Comparison of ENCODE assay signal across 6 cellular contexts in the genomic region with DNA sequence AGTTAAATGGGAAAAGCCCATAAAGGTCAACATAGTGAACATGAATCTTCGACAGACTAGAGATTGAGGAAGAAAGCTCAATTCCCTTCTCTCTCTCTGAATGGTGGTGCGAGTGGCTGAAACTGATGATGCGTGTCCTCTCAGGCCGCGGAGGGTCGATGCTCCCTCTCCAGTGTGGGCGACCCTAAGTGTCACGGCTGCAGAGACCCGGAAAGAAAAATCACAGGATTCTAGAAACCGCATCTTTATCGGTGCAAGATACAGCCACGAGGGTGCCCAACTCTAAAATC. TPM values are rescaled to one million over a fixed set of nuclear protein-coding genes. Genes with fewer than 3 reads are reported as not detected.
DNase-seq lines count a peak whose midpoint lies in the region; ATAC-seq and TF ChIP-seq lines count a peak whose summit lies in the region.

No MANE protein-coding gene starts in this region.

- H4K20me1 ChIP-seq in neural cell (ENCODE audit: insufficient read depth): no peaks in the 10 kb centered on the region

- TF ChIP-seq CTCF in brain microvascular endothelial cell (IDR thresholded peaks at IDR 0.05; ENCODE audit: low read depth, low read length, missing control alignments) (no peak), neural cell (IDR thresholded peaks at IDR 0.05; ENCODE audit: poor library complexity, severe bottlenecking) (no peak)

- DNase-seq in T-helper 2 cell treated with Interferon-gamma antibody and Interleukin-4, amounts not matched to agents 5 μg/mL and 100 μg/mL, for 36 hours (ENCODE audit: low spot score): no peak
- DNase-seq in T-helper 2 cell (no peak), brain microvascular endothelial cell (no peak), GOT3 (lab: John Stamatoyannopoulos, UW) (no peak)

- ATAC-seq in HG03139 (IDR thresholded peaks at IDR 0.05; ENCODE audit: unreplicated experiment): no peak

- H3K9me2 ChIP-seq in neural cell (ENCODE audit: insufficient read depth, low read length): no peaks in the 10 kb centered on the region

- H3K27ac Mint-ChIP-seq in T-helper 2 cell treated with Interferon-gamma antibody and Interleukin-4, amounts not matched to agents 5 μg/mL and 100 μg/mL, for 36 hours: peak overlapping the region; percentile 100

- H3K9me3 ChIP-seq in neural cell (ENCODE audit: low read length): no peaks in the 10 kb centered on the region

- TF ChIP-seq RAD21 in neural cell (conservative IDR thresholded peaks at IDR 0.05): no peak

- peaks cover 4% of the 10 kb centered on the region for H3K27me3 Mint-ChIP-seq in T-helper 2 cell treated with Interferon-gamma antibody and Interleukin-4, amounts not matched to agents 5 μg/mL and 100 μg/mL, for 36 hours (ENCODE audit: low read depth)

- peak overlapping the region; percentile 88 for H2AFZ ChIP-seq in neural cell (ENCODE audit: low read depth, low read length)

- H3K27me3 ChIP-seq in brain microvascular endothelial cell (replicated peaks) (no peaks in the 10 kb centered on the region), neural cell (ENCODE audit: insufficient read depth, low read depth, low read length) (no peaks in the 10 kb centered on the region)

- peak overlapping the region; percentile 83 for H3K9ac ChIP-seq in neural cell (ENCODE audit: low read length)

- peak overlapping the region; percentile 73 for H3K4me2 ChIP-seq in neural cell (ENCODE audit: low read length)

- H3K27ac ChIP-seq in brain microvascular endothelial cell (peak overlapping the region; percentile 98), neural cell (ENCODE audit: low read length) (peak overlapping the region; percentile 99)

- H3K4me3 ChIP-seq in brain microvascular endothelial cell (ENCODE audit: low read depth, low read length) (peak overlapping the region; percentile 93), neural cell (ENCODE audit: low read length) (peak overlapping the region; percentile 86)

- H3K79me2 ChIP-seq in neural cell (replicated peaks; ENCODE audit: insufficient read depth, low read length): peaks cover 34% of the 10 kb centered on the region

- H3K4me1 Mint-ChIP-seq in T-helper 2 cell treated with Interferon-gamma antibody and Interleukin-4, amounts not matched to agents 5 μg/mL and 100 μg/mL, for 36 hours (ENCODE audit: low read depth): peaks cover 28% of the 10 kb centered on the region

- H3K36me3 Mint-ChIP-seq in T-helper 2 cell treated with Interferon-gamma antibody and Interleukin-4, amounts not matched to agents 5 μg/mL and 100 μg/mL, for 36 hours (ENCODE audit: low read depth): peaks cover 51% of the 10 kb centered on the region

- H3F3A ChIP-seq in neural cell (ENCODE audit: insufficient read depth, low read length, poor library complexity, severe bottlenecking): no peaks in the 10 kb centered on the region

- in situ Hi-C loops in brain microvascular endothelial cell (cut with HindIII; ENCODE audit: low pct_ligation_motif_present, low sequenced_read_pairs): no loop called here

- no peak for TF ChIP-seq EP300 in neural cell (conservative IDR thresholded peaks at IDR 0.05; ENCODE audit: poor library complexity, severe bottlenecking)

- peaks cover 29% of the 10 kb centered on the region for H3K36me3 ChIP-seq in brain microvascular endothelial cell (replicated peaks)
- no peaks in the 10 kb centered on the region for H3K36me3 ChIP-seq in neural cell (ENCODE audit: insufficient read depth, low read length)

- H3K9me3 Mint-ChIP-seq in T-helper 2 cell treated with Interferon-gamma antibody and Interleukin-4, amounts not matched to agents 5 μg/mL and 100 μg/mL, for 36 hours: no peaks in the 10 kb centered on the region

- H3K4me3 Mint-ChIP-seq in T-helper 2 cell treated with Interferon-gamma antibody and Interleukin-4, amounts not matched to agents 5 μg/mL and 100 μg/mL, for 36 hours: peak overlapping the region; percentile 95

TF ChIP-seq in neural cell, 6 proteins besides CTCF, POLR2A, EP300 and RAD21:
- TF ChIP-seq TAF1 (IDR thresholded peaks at IDR 0.05; ENCODE audit: low read depth) (no peak), SMC3 (conservative IDR thresholded peaks at IDR 0.05; ENCODE audit: poor library complexity) (no peak), EZH2 (IDR thresholded peaks at IDR 0.05; ENCODE audit: borderline replicate concordance, insufficient read depth, low read length, poor library complexity, severe bottlenecking) (no peak)

RNA-seq across cellular contexts. Expression of a gene that starts 0.5 kb away (rescaled TPM):
- 83.7 and 96.7 TPM in 2 replicates for polyA plus RNA-seq in neural cell
- 90.8 and 175 TPM in 2 replicates for polyA minus RNA-seq in neural cell

RNA-seq across cellular contexts. Expression of a gene that starts 10.7 kb away (rescaled TPM):
- polyA plus RNA-seq in neural cell: 102 and 114 TPM in 2 replicates
- 83.9 and 97.9 TPM in 2 replicates for polyA minus RNA-seq in neural cell

RNA-seq across cellular contexts. Expression of a gene that starts 35.4 kb away (rescaled TPM):
- 28.6 and 31.1 TPM in 2 replicates for polyA plus RNA-seq in neural cell
- 21.9 and 29.5 TPM in 2 replicates for polyA minus RNA-seq in neural cell

RNA-seq across cellular contexts. Expression of a gene that starts 38.4 kb away (rescaled TPM):
- polyA plus RNA-seq in neural cell: 3.2 and 12.1 TPM in 2 replicates
- 4.6 and 7.3 TPM in 2 replicates for polyA minus RNA-seq in neural cell

RNA-seq across cellular contexts. Expression of a gene that starts 46.9 kb away (rescaled TPM):
- 0.22 and 1.1 TPM in 2 replicates for polyA plus RNA-seq in neural cell
- 0.24 and 0.58 TPM in 2 replicates for polyA minus RNA-seq in neural cell
